15 cellular contexts compared by ENCODE assay signal in the genomic region with DNA sequence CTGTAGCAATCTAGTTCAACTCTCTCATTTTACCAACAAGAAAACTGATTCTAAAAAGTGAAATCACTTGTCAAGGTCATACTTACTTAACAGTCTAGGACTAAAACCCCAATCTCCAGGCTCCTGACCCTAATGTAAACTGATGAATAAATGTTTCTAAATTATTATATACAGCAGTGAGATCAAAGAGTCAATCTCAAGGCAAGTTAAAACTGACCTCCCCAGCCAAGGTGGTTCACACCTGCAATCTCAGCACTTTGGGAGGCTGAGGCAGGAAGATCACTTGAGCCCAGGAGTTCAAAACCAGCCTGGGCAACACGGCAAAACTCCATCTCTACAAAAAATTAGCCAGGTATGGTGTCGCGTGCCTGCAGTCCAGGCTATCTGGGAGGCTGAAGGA. TPM values are rescaled to one million over a fixed set of nuclear protein-coding genes. Genes with fewer than 3 reads are reported as not detected.
DNase-seq lines count a peak whose midpoint lies in the region; ATAC-seq, FAIRE-seq and TF ChIP-seq lines count a peak whose summit lies in the region.
"Had no signal": no experiment of that assay in that cellular context is flagged by ENCODE, and none has a peak within 500 bp of the region (broad histone marks: within the 10 kb centered on the region; RNA-seq: fewer than 3 reads in every experiment).

No MANE protein-coding gene starts in this region.

- no TSS peak for BruUV-seq in K562 (replicated peaks; lab: Mats Ljungman, UMichigan)

- H3K4me1 Mint-ChIP-seq in HFFc6 (ENCODE audit: low read depth): peaks cover 33% of the 10 kb centered on the region
- peaks cover 5% of the 10 kb centered on the region for H3K4me1 Mint-ChIP-seq in neural progenitor cell

- H3K36me3 Mint-ChIP-seq in HFFc6 (ENCODE audit: low read depth) (peaks cover 13% of the 10 kb centered on the region), neural progenitor cell (peaks cover 21% of the 10 kb centered on the region)

- no peak for TF ChIP-seq RAD21 in K562 (CRISPR knock-in tag; conservative IDR thresholded peaks at IDR 0.05 in 1 of 2, IDR thresholded peaks at IDR 0.05 in 1 of 2)

- H2AFZ ChIP-seq in K562 (ENCODE audit: low read depth, low read length) (no peak overlapping the region), neural progenitor cell (replicated peaks) (no peak overlapping the region)

- intact Hi-C loops in K562 (cut with micrococcal nuclease): no loop called here

- H3K4me2 ChIP-seq in K562 (ENCODE audit: insufficient read depth, low read length) (no peak overlapping the region), neural progenitor cell (no peak overlapping the region)

- H3K9me3 Mint-ChIP-seq in HFFc6: no peaks in the 10 kb centered on the region
- peaks cover 4% of the 10 kb centered on the region for H3K9me3 Mint-ChIP-seq in neural progenitor cell

- in situ Hi-C loops in K562 (cut with MboI): no loop called here

- H3K27me3 Mint-ChIP-seq in HFFc6 (ENCODE audit: insufficient read depth) (no peaks in the 10 kb centered on the region), neural progenitor cell (ENCODE audit: insufficient read depth, low read depth) (peaks cover 2% of the 10 kb centered on the region)

- FAIRE-seq in K562 (lab: Jason Lieb, UNC): no peak
- FAIRE-seq: colon, small intestine had no signal

- H3K9me3 ChIP-seq in K562 (replicated peaks; ENCODE audit: control insufficient read depth, insufficient read depth, low read depth, low read length): no peaks in the 10 kb centered on the region
- no peaks in the 10 kb centered on the region for H3K9me3 ChIP-seq in neural progenitor cell (ENCODE audit: low read depth)

- H3F3A ChIP-seq in neural progenitor cell (ENCODE audit: low read depth): no peaks in the 10 kb centered on the region

- H3K27ac ChIP-seq in 22Rv1 (peak overlapping the region; percentile 46), K562 (ENCODE audit: extremely low read depth, low read depth, low read length) (0 out of 3 replicates have a peak overlapping the region, but pooled peaks have one; percentile 18), neural progenitor cell (no peak overlapping the region)

- TF ChIP-seq CTCF in 22Rv1 (IDR thresholded peaks at IDR 0.05) (no peak), HFFc6 (IDR thresholded peaks at IDR 0.05) (no peak), K562 (IDR thresholded peaks at IDR 0.05 in 2 of 3, conservative IDR thresholded peaks at IDR 0.05 in 1 of 3; ENCODE audit: insufficient read depth in 2 of 3, low read depth in 1 of 3, low read length in 3 of 3) (no peak), neural progenitor cell (IDR thresholded peaks at IDR 0.05) (no peak)

- TF ChIP-seq EP300 in K562 (IDR thresholded peaks at IDR 0.05; ENCODE audit: low read length): no peak

- H3K27me3 ChIP-seq in K562 (ENCODE audit: control insufficient read depth in 2 of 2, insufficient read depth in 2 of 2, low read length in 2 of 2) (no peaks in the 10 kb centered on the region), neural progenitor cell (no peaks in the 10 kb centered on the region)

- H3K27ac Mint-ChIP-seq in HFFc6 (peak overlapping the region; percentile 74), neural progenitor cell (peak overlapping the region; percentile 50)

- no peak for DNase-seq in HFFc6
- no peak for DNase-seq in K562 (ENCODE audit: extremely low read depth in 1 of 4, low spot score in 3 of 4)
- DNase-seq in neural progenitor cell (ENCODE audit: low spot score): no peak
- no peak for DNase-seq in glomerular visceral epithelial cell (ENCODE audit: extremely low spot score)
- DNase-seq in COLO668 (lab: John Stamatoyannopoulos, UW; ENCODE audit: unreplicated experiment): no peak
- DNase-seq: activated gamma-delta T cell, GF-D8, Karpas-422, NCI-H1694, NCI-H82, small intestine had no signal

- H3K9ac ChIP-seq in K562 (ENCODE audit: insufficient read depth in 1 of 2, low read depth in 2 of 2, low read length in 2 of 2) (no peak overlapping the region; a peak in 1 of 4 replicates), neural progenitor cell (no peak overlapping the region)

- H3K9me1 ChIP-seq in K562 (ENCODE audit: control insufficient read depth, insufficient read depth, low read length): no peaks in the 10 kb centered on the region

- TF ChIP-seq POLR2A in K562 (conservative IDR thresholded peaks at IDR 0.05): no peak

- H3K36me3 ChIP-seq in K562 (ENCODE audit: control insufficient read depth, insufficient read depth, low read length) (0 out of 3 replicates have a peak, but pooled peaks cover 3% of the 10 kb centered on the region), neural progenitor cell (no peaks in the 10 kb centered on the region)

- H3K4me3 ChIP-seq in K562 (no peak overlapping the region), neural progenitor cell (no peak overlapping the region)

- CTCF ChIA-PET in K562 (lab: Yijun Ruan, JAX; ENCODE audit: low intra/inter-chr PET ratio): no interaction called here

- H3K4me1 ChIP-seq in K562 (replicated peaks in 1 of 2; ENCODE audit: control insufficient read depth in 2 of 2, insufficient read depth in 2 of 2, low read length in 2 of 2) (peaks cover 4 to 10% of the 10 kb centered on the region in 2 experiments; a peak in 3 of 5 replicates), neural progenitor cell (no peaks in the 10 kb centered on the region)

- H4K20me1 ChIP-seq in K562 (replicated peaks; ENCODE audit: control insufficient read depth, insufficient read depth, low read length) (no peaks in the 10 kb centered on the region), neural progenitor cell (ENCODE audit: low read depth) (no peaks in the 10 kb centered on the region)

- ATAC-seq in K562: peak; percentile 6
- ATAC-seq in HG03342 (IDR thresholded peaks at IDR 0.05; ENCODE audit: unreplicated experiment): no peak
- ATAC-seq in GM19397 (IDR thresholded peaks at IDR 0.05; ENCODE audit: unreplicated experiment): no peak

- 46% methylated on average over 3 of the region's 3 CpGs for WGBS in K562 (ENCODE audit: insufficient coverage, low coverage, missing lambda C conversion rate)

- H3K79me2 ChIP-seq in K562 (ENCODE audit: control insufficient read depth, insufficient read depth, low read length) (peaks cover 17% of the 10 kb centered on the region; the same call in 2 of the 3 replicates), neural progenitor cell (ENCODE audit: low read depth) (peaks cover 42% of the 10 kb centered on the region)

- H3K4me3 Mint-ChIP-seq in HFFc6: no peak overlapping the region; the same call in 1 of the 2 replicates
- no peak overlapping the region for H3K4me3 Mint-ChIP-seq in neural progenitor cell

- POLR2A ChIA-PET in K562 (lab: Yijun Ruan, JAX): interaction anchor here (0.6 to 3.2 kb wide), 9 partner anchors 8 to 780 kb away, joined by 3 to 26 read pairs (median 5); a partner anchor contains a TSS

TF ChIP-seq in K562, 482 proteins besides CTCF, POLR2A, EP300 and RAD21 (continues in another document):
- no peak for TF ChIP-seq KAT8 (IDR thresholded peaks at IDR 0.05; ENCODE audit: low read depth)
- TF ChIP-seq, protein P1, sequence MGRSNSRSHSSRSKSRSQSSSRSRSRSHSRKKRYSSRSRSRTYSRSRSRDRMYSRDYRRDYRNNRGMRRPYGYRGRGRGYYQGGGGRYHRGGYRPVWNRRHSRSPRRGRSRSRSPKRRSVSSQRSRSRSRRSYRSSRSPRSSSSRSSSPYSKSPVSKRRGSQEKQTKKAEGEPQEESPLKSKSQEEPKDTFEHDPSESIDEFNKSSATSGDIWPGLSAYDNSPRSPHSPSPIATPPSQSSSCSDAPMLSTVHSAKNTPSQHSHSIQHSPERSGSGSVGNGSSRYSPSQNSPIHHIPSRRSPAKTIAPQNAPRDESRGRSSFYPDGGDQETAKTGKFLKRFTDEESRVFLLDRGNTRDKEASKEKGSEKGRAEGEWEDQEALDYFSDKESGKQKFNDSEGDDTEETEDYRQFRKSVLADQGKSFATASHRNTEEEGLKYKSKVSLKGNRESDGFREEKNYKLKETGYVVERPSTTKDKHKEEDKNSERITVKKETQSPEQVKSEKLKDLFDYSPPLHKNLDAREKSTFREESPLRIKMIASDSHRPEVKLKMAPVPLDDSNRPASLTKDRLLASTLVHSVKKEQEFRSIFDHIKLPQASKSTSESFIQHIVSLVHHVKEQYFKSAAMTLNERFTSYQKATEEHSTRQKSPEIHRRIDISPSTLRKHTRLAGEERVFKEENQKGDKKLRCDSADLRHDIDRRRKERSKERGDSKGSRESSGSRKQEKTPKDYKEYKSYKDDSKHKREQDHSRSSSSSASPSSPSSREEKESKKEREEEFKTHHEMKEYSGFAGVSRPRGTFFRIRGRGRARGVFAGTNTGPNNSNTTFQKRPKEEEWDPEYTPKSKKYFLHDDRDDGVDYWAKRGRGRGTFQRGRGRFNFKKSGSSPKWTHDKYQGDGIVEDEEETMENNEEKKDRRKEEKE (IDR thresholded peaks at IDR 0.05; ENCODE audit: borderline replicate concordance in 1 of 2, control insufficient read depth in 1 of 2, low read depth in 2 of 2, low read length in 1 of 2): no peak
- no peak for TF ChIP-seq RBM14 (IDR thresholded peaks at IDR 0.05; ENCODE audit: borderline replicate concordance, insufficient read depth, low read depth, low read length)
- TF ChIP-seq KDM4B (IDR thresholded peaks at IDR 0.05; ENCODE audit: borderline replicate concordance in 2 of 2, low read depth in 1 of 2): no peak
- no peak for TF ChIP-seq ZNF785 (CRISPR knock-in tag; IDR thresholded peaks at IDR 0.05)
- no peak for TF ChIP-seq DDX20 (tag; IDR thresholded peaks at IDR 0.05; ENCODE audit: low read depth)

RNA-seq across cellular contexts. Expression of a gene that starts 15.3 kb away (rescaled TPM):
- 10 to 100 TPM; 62.5 to 71.9 (median 69.1) TPM for total RNA-seq in HFFc6 (2021; fragmentation: NEBNext Ultra II Directional; extraction: Animal tissue kit (Norgen Biotek cat#: 25700))
- 77.3 and 128 TPM in 2 replicates for total RNA-seq in K562 (2011; cell fraction: chromatin; rRNA removed; ENCODE audit: low replicate concordance)
- 38.0 and 40.8 TPM in 2 replicates for total RNA-seq in K562 (2011; cell fraction: nucleolus; rRNA removed)
- 61.1 and 81.7 TPM in 2 replicates for total RNA-seq in K562 (2011; cell fraction: nucleoplasm; rRNA removed)
- total RNA-seq in K562 (2014; rRNA removed) (19.7 and 20.1 TPM in 2 replicates), K562 (2014; rRNA removed; fragmentation: Illumina TruSeq; extraction: Trizol) (29.6 and 39.5 TPM in 2 replicates), K562 (2015; rRNA removed; fragmentation: Illumina TruSeq; extraction: Trizol) (33.3 and 33.9 TPM in 2 replicates), K562 (2021) (24.9 and 27.8 TPM in 2 replicates), neural progenitor cell (ENCODE audit: low replicate concordance) (38.3 and 50.8 TPM in 2 replicates)
- polyA plus RNA-seq in K562 (2011; rRNA removed) (31.9 and 34.5 TPM in 2 replicates), K562 (2014; fragmentation: Illumina TruSeq; extraction: Trizol) (27.3 and 27.6 TPM in 2 replicates), K562 (2014; fragmentation: Nextera tagmentation; extraction: Ambion mirVana) (1 to 10 TPM; 5.8 to 6.1 TPM), K562 (2014; rRNA removed) (19.1 and 21.2 TPM in 2 replicates)
- 24.3 and 28.5 TPM in 2 replicates for polyA plus RNA-seq in K562 (2011; cell fraction: cytosol; rRNA removed)
- 31.9 and 33.0 TPM in 2 replicates for polyA plus RNA-seq in K562 (2011; cell fraction: nucleus; rRNA removed)
- 17.8 and 31.5 TPM in 2 replicates for polyA plus RNA-seq in K562 (2012)
- polyA minus RNA-seq in K562 (2011; rRNA and poly(A)+ RNA removed): 48.7 and 54.3 TPM in 2 replicates
- polyA minus RNA-seq in K562 (2011; cell fraction: cytosol; rRNA and poly(A)+ RNA removed): 16.9 and 22.4 TPM in 2 replicates
- polyA minus RNA-seq in K562 (2011; cell fraction: nucleus; rRNA and poly(A)+ RNA removed): 17.0 and 35.5 TPM in 2 replicates
